1 cellular context compared by ENCODE assay signal in the genomic region with DNA sequence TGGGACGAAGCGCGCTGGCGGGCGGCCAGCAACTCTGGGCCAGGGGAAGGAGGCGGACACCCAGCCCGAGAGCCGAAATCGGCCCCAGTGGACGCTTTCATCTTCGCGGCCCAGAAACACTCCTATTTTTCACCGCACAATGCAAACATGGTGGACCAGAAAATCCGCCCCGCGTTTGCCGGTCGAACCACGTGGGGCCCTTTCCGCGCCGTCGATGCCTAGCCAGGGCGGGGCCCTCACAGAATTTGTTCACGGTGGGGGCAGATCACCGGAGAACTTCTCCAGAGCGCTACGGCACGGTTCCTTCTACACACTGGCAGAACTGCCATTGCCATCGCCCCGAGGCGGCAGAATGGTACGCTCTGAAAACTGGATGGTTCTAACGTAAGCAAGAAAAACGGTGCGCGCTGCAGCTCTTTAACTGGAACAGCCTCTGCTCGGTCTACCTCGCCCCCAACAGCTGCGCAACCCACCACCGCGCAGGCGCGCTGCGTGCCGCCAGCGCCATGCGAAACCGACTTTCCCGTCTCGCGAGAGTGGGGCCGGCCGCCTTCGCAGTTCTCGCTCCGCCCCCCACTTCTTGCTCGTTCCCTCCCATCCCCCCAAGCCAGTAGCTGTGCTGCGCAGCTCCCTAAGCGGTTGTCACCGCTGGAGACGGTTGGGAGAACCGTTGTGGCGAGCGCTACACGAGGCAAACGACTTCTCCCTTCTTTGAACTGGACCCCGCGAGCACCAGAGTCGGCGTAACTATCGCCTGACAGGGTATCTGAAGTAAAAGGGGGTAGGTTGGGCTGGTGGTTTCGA.
TF ChIP-seq lines count a peak whose summit lies in the region.

A gene with protein sequence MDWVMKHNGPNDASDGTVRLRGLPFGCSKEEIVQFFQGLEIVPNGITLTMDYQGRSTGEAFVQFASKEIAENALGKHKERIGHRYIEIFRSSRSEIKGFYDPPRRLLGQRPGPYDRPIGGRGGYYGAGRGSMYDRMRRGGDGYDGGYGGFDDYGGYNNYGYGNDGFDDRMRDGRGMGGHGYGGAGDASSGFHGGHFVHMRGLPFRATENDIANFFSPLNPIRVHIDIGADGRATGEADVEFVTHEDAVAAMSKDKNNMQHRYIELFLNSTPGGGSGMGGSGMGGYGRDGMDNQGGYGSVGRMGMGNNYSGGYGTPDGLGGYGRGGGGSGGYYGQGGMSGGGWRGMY (plus strand): TSS at position 610 of the 804 bp plus-strand sequence. CDS start 5,158 bp downstream, outside the sequence.

TF ChIP-seq in K562, 482 proteins besides CTCF, POLR2A, EP300 and RAD21 (continued from another document and continues in another):
- TF ChIP-seq, protein P1, sequence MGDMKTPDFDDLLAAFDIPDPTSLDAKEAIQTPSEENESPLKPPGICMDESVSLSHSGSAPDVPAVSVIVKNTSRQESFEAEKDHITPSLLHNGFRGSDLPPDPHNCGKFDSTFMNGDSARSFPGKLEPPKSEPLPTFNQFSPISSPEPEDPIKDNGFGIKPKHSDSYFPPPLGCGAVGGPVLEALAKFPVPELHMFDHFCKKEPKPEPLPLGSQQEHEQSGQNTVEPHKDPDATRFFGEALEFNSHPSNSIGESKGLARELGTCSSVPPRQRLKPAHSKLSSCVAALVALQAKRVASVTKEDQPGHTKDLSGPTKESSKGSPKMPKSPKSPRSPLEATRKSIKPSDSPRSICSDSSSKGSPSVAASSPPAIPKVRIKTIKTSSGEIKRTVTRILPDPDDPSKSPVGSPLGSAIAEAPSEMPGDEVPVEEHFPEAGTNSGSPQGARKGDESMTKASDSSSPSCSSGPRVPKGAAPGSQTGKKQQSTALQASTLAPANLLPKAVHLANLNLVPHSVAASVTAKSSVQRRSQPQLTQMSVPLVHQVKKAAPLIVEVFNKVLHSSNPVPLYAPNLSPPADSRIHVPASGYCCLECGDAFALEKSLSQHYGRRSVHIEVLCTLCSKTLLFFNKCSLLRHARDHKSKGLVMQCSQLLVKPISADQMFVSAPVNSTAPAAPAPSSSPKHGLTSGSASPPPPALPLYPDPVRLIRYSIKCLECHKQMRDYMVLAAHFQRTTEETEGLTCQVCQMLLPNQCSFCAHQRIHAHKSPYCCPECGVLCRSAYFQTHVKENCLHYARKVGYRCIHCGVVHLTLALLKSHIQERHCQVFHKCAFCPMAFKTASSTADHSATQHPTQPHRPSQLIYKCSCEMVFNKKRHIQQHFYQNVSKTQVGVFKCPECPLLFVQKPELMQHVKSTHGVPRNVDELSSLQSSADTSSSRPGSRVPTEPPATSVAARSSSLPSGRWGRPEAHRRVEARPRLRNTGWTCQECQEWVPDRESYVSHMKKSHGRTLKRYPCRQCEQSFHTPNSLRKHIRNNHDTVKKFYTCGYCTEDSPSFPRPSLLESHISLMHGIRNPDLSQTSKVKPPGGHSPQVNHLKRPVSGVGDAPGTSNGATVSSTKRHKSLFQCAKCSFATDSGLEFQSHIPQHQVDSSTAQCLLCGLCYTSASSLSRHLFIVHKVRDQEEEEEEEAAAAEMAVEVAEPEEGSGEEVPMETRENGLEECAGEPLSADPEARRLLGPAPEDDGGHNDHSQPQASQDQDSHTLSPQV (IDR thresholded peaks at IDR 0.05), result peak; percentile 93
- TF ChIP-seq ZNF212 (CRISPR knock-in tag; IDR thresholded peaks at IDR 0.05) (peak; percentile 81), KDM5B (IDR thresholded peaks at IDR 0.05; ENCODE audit: insufficient replicate concordance, low read depth, low read length) (peak; percentile 98), HDAC2 (IDR thresholded peaks at IDR 0.05) (peak; percentile 93), SMAD1 (IDR thresholded peaks at IDR 0.05; ENCODE audit: low read depth, low read length, partially characterized antibody) (peak; percentile 97), MAZ (CRISPR knock-in tag; conservative IDR thresholded peaks at IDR 0.05 in 1 of 2, IDR thresholded peaks at IDR 0.05 in 1 of 2) (peak; percentile 90 to 98), ZNF766 (CRISPR knock-in tag; conservative IDR thresholded peaks at IDR 0.05) (peak; percentile 89), SAFB2 (IDR thresholded peaks at IDR 0.05; ENCODE audit: borderline replicate concordance, low read depth, low read length, severe bottlenecking) (no peak), ZNF699 (CRISPR knock-in tag; IDR thresholded peaks at IDR 0.05; ENCODE audit: insufficient replicate concordance) (no peak), CTBP1 (IDR thresholded peaks at IDR 0.05; ENCODE audit: borderline replicate concordance) (peak; percentile 74; the same call in 1 of the 2 replicates), TCF7 (IDR thresholded peaks at IDR 0.05; ENCODE audit: borderline replicate concordance) (peak; percentile 9; the same call in 1 of the 2 replicates), DACH1 (IDR thresholded peaks at IDR 0.05; ENCODE audit: partially characterized antibody) (peak; percentile 85), ZNF23 (CRISPR knock-in tag; IDR thresholded peaks at IDR 0.05) (no peak; the same call in 1 of the 2 replicates), CHD2 (IDR thresholded peaks at IDR 0.05; ENCODE audit: low read depth, low read length) (peak; percentile 99), ZNF282 (CRISPR knock-in tag; IDR thresholded peaks at IDR 0.05) (peak; percentile 92; the same call in 1 of the 2 replicates), RFX5 (IDR thresholded peaks at IDR 0.05; ENCODE audit: low read depth, low read length) (0 out of 2 replicates have a peak, but pooled peaks have one; percentile 3), POU5F1 (IDR thresholded peaks at IDR 0.05; ENCODE audit: borderline replicate concordance, low read depth, low read length, partially characterized antibody) (peak; percentile 58), CBX5 (IDR thresholded peaks at IDR 0.05; ENCODE audit: borderline replicate concordance, low read depth) (peak; percentile 24; the same call in 1 of the 2 replicates), SP1 (CRISPR knock-in tag; IDR thresholded peaks at IDR 0.05) (peak; percentile 96), BACH1 (tag; IDR thresholded peaks at IDR 0.05) (0 out of 2 replicates have a peak, but pooled peaks have one; percentile 2), TGIF2 (CRISPR knock-in tag; IDR thresholded peaks at IDR 0.05) (0 out of 2 replicates have a peak, but pooled peaks have one; percentile 28), TEAD1 (CRISPR knock-in tag; IDR thresholded peaks at IDR 0.05) (peak; percentile 40 to 84), ZNF239 (CRISPR knock-in tag; IDR thresholded peaks at IDR 0.05) (no peak; the same call in 1 of the 2 replicates), ZNF311 (CRISPR knock-in tag; IDR thresholded peaks at IDR 0.05) (no peak; the same call in 1 of the 2 replicates), KLF13 (tag; IDR thresholded peaks at IDR 0.05; ENCODE audit: borderline replicate concordance, low read depth) (no peak), GTF2E2 (tag; IDR thresholded peaks at IDR 0.05) (peak; percentile 99), HNRNPUL1 (IDR thresholded peaks at IDR 0.05; ENCODE audit: low read length) (no peak), ELF4 (CRISPR knock-in tag; IDR thresholded peaks at IDR 0.05) (0 out of 2 replicates have a peak, but pooled peaks have one; percentile 64), SIN3A (IDR thresholded peaks at IDR 0.05; ENCODE audit: borderline replicate concordance in 2 of 2, control insufficient read depth in 1 of 2, low read depth in 2 of 2, low read length in 2 of 2) (peak; percentile 86 to 90; a peak in 3 of 4 replicates), PRMT5 (CRISPR knock-in tag; IDR thresholded peaks at IDR 0.05) (peak; percentile 83), TAF9B (IDR thresholded peaks at IDR 0.05; ENCODE audit: partially characterized antibody) (peak; percentile 100), ZKSCAN8 (CRISPR knock-in tag; IDR thresholded peaks at IDR 0.05) (no peak), HDAC6 (IDR thresholded peaks at IDR 0.05; ENCODE audit: low read depth, low read length) (no peak), ADNP (tag; IDR thresholded peaks at IDR 0.05) (no peak), ASH1L (IDR thresholded peaks at IDR 0.05; ENCODE audit: borderline replicate concordance, low read depth, partially characterized antibody) (no peak), STAT5B (CRISPR knock-in tag; IDR thresholded peaks at IDR 0.05) (no peak), ZNF165 (CRISPR knock-in tag; IDR thresholded peaks at IDR 0.05; ENCODE audit: borderline replicate concordance) (peak; percentile 66), FOXK1 (CRISPR knock-in tag; IDR thresholded peaks at IDR 0.05; ENCODE audit: borderline replicate concordance) (peak; percentile 93), PHF21A (IDR thresholded peaks at IDR 0.05; ENCODE audit: borderline replicate concordance, low read depth) (peak; percentile 55; the same call in 1 of the 2 replicates)
- TF ChIP-seq, protein P2, sequence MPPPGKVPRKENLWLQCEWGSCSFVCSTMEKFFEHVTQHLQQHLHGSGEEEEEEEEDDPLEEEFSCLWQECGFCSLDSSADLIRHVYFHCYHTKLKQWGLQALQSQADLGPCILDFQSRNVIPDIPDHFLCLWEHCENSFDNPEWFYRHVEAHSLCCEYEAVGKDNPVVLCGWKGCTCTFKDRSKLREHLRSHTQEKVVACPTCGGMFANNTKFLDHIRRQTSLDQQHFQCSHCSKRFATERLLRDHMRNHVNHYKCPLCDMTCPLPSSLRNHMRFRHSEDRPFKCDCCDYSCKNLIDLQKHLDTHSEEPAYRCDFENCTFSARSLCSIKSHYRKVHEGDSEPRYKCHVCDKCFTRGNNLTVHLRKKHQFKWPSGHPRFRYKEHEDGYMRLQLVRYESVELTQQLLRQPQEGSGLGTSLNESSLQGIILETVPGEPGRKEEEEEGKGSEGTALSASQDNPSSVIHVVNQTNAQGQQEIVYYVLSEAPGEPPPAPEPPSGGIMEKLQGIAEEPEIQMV (tag; conservative IDR thresholded peaks at IDR 0.05; ENCODE audit: low read depth), result no peak
- TF ChIP-seq, protein P3, sequence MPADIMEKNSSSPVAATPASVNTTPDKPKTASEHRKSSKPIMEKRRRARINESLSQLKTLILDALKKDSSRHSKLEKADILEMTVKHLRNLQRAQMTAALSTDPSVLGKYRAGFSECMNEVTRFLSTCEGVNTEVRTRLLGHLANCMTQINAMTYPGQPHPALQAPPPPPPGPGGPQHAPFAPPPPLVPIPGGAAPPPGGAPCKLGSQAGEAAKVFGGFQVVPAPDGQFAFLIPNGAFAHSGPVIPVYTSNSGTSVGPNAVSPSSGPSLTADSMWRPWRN (IDR thresholded peaks at IDR 0.05; ENCODE audit: low read depth), result no peak
- TF ChIP-seq, protein P4, sequence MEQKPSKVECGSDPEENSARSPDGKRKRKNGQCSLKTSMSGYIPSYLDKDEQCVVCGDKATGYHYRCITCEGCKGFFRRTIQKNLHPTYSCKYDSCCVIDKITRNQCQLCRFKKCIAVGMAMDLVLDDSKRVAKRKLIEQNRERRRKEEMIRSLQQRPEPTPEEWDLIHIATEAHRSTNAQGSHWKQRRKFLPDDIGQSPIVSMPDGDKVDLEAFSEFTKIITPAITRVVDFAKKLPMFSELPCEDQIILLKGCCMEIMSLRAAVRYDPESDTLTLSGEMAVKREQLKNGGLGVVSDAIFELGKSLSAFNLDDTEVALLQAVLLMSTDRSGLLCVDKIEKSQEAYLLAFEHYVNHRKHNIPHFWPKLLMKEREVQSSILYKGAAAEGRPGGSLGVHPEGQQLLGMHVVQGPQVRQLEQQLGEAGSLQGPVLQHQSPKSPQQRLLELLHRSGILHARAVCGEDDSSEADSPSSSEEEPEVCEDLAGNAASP (IDR thresholded peaks at IDR 0.05), result no peak
- TF ChIP-seq, protein P5, sequence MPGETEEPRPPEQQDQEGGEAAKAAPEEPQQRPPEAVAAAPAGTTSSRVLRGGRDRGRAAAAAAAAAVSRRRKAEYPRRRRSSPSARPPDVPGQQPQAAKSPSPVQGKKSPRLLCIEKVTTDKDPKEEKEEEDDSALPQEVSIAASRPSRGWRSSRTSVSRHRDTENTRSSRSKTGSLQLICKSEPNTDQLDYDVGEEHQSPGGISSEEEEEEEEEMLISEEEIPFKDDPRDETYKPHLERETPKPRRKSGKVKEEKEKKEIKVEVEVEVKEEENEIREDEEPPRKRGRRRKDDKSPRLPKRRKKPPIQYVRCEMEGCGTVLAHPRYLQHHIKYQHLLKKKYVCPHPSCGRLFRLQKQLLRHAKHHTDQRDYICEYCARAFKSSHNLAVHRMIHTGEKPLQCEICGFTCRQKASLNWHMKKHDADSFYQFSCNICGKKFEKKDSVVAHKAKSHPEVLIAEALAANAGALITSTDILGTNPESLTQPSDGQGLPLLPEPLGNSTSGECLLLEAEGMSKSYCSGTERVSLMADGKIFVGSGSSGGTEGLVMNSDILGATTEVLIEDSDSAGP (CRISPR knock-in tag; IDR thresholded peaks at IDR 0.05), result peak; percentile 84
- TF ChIP-seq, protein P6, sequence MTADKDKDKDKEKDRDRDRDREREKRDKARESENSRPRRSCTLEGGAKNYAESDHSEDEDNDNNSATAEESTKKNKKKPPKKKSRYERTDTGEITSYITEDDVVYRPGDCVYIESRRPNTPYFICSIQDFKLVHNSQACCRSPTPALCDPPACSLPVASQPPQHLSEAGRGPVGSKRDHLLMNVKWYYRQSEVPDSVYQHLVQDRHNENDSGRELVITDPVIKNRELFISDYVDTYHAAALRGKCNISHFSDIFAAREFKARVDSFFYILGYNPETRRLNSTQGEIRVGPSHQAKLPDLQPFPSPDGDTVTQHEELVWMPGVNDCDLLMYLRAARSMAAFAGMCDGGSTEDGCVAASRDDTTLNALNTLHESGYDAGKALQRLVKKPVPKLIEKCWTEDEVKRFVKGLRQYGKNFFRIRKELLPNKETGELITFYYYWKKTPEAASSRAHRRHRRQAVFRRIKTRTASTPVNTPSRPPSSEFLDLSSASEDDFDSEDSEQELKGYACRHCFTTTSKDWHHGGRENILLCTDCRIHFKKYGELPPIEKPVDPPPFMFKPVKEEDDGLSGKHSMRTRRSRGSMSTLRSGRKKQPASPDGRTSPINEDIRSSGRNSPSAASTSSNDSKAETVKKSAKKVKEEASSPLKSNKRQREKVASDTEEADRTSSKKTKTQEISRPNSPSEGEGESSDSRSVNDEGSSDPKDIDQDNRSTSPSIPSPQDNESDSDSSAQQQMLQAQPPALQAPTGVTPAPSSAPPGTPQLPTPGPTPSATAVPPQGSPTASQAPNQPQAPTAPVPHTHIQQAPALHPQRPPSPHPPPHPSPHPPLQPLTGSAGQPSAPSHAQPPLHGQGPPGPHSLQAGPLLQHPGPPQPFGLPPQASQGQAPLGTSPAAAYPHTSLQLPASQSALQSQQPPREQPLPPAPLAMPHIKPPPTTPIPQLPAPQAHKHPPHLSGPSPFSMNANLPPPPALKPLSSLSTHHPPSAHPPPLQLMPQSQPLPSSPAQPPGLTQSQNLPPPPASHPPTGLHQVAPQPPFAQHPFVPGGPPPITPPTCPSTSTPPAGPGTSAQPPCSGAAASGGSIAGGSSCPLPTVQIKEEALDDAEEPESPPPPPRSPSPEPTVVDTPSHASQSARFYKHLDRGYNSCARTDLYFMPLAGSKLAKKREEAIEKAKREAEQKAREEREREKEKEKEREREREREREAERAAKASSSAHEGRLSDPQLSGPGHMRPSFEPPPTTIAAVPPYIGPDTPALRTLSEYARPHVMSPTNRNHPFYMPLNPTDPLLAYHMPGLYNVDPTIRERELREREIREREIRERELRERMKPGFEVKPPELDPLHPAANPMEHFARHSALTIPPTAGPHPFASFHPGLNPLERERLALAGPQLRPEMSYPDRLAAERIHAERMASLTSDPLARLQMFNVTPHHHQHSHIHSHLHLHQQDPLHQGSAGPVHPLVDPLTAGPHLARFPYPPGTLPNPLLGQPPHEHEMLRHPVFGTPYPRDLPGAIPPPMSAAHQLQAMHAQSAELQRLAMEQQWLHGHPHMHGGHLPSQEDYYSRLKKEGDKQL (CRISPR knock-in tag; IDR thresholded peaks at IDR 0.05; ENCODE audit: borderline replicate concordance), result no peak
- TF ChIP-seq, protein P7, sequence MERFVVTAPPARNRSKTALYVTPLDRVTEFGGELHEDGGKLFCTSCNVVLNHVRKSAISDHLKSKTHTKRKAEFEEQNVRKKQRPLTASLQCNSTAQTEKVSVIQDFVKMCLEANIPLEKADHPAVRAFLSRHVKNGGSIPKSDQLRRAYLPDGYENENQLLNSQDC (CRISPR knock-in tag; IDR thresholded peaks at IDR 0.05), result no peak; the same call in none of the 2 replicates
